10 cellular contexts compared by ENCODE assay signal in the genomic region with DNA sequence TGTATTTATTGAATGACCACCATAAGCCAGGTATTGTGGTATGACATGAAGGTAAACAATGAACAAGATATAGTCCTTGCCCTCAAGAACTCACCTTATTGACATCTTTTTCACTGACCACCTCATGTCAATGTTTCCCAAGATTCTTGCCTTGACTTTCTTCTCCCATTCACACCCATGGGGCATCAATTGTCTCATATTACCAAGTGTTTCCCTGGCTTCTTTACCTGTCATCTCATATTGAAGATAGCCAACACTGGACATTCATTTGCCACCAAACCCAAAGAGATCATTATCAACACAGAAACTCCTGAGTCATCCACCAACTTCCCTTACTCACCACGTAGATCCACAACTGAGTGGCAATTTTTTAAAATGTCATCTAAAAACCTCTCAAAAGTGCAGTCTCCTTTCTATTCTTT. TPM values are rescaled to one million over a fixed set of nuclear protein-coding genes. Genes with fewer than 3 reads are reported as not detected.
DNase-seq lines count a peak whose midpoint lies in the region; ATAC-seq and TF ChIP-seq lines count a peak whose summit lies in the region.
"Had no signal": no experiment of that assay in that cellular context is flagged by ENCODE, and none has a peak within 500 bp of the region (broad histone marks: within the 10 kb centered on the region; RNA-seq: fewer than 3 reads in every experiment).

No MANE protein-coding gene starts in this region.

- H3F3A ChIP-seq in MM.1S (ENCODE audit: insufficient read depth, low read length): peaks cover 8% of the 10 kb centered on the region

- no peaks in the 10 kb centered on the region for H3K9me3 ChIP-seq in MM.1S (replicated peaks; ENCODE audit: insufficient read depth, low read length)
- H3K9me3 ChIP-seq: prostate gland, transverse colon had no signal

- H3K36me3 Mint-ChIP-seq in HFFc6 (ENCODE audit: low read depth): no peaks in the 10 kb centered on the region

- H3K27ac ChIP-seq in MM.1S (ENCODE audit: low read length): peak overlapping the region; percentile 28; the same call in 1 of the 2 replicates
- H3K27ac ChIP-seq in foreskin keratinocyte: no peak overlapping the region
- H3K27ac ChIP-seq: prostate gland, transverse colon had no signal

- H3K4me1 Mint-ChIP-seq in HFFc6 (ENCODE audit: low read depth): peaks cover 21% of the 10 kb centered on the region

- H3K27me3 ChIP-seq in MM.1S (replicated peaks; ENCODE audit: insufficient read depth, low read length) (no peaks in the 10 kb centered on the region), foreskin keratinocyte (no peaks in the 10 kb centered on the region)
- H3K27me3 ChIP-seq: transverse colon had no signal

- TF ChIP-seq CTCF in HFFc6 (IDR thresholded peaks at IDR 0.05) (no peak), MM.1S (IDR thresholded peaks at IDR 0.05; ENCODE audit: low read length) (no peak), foreskin keratinocyte (conservative IDR thresholded peaks at IDR 0.05) (no peak)

- H3K9me2 ChIP-seq in MM.1S (replicated peaks; ENCODE audit: insufficient read depth, low read length): no peaks in the 10 kb centered on the region

- H3K4me2 ChIP-seq in MM.1S (ENCODE audit: low read depth, low read length): peak overlapping the region; percentile 28; the same call in 1 of the 2 replicates

- H3K4me3 ChIP-seq in MM.1S (ENCODE audit: low read length): no peak overlapping the region
- H3K4me3 ChIP-seq: prostate gland, transverse colon had no signal

- H4K20me1 ChIP-seq in MM.1S (ENCODE audit: insufficient read depth, low read length): no peaks in the 10 kb centered on the region

- DNase-seq in HFFc6 (peak; percentile 25), MM.1S (no peak), foreskin keratinocyte (peak in 1 of 2 donors; percentile 13), HPDE6-E6E7 (ENCODE audit: extremely low spot score) (no peak), anterior cingulate cortex (lab: John Stamatoyannopoulos, UW) (no peak), NCI-H1105 treated with DMSO at 0.1 percent for 48 hours (lab: John Stamatoyannopoulos, UW) (no peak)
- DNase-seq: transverse colon had no signal

- no peaks in the 10 kb centered on the region for H3K9me3 Mint-ChIP-seq in HFFc6

- H3K9ac ChIP-seq in MM.1S (ENCODE audit: low read length): no peak overlapping the region

- H3K4me1 ChIP-seq in MM.1S (ENCODE audit: low read length) (peaks cover 17% of the 10 kb centered on the region), foreskin keratinocyte (no peaks in the 10 kb centered on the region)
- H3K4me1 ChIP-seq: prostate gland, transverse colon had no signal

- peak; percentile 67 for ATAC-seq in GM18861 (IDR thresholded peaks at IDR 0.05; ENCODE audit: unreplicated experiment)
- ATAC-seq in foreskin keratinocyte: peak; percentile 54
- no peak for ATAC-seq in esophagus mucosa

- no peaks in the 10 kb centered on the region for H3K36me3 ChIP-seq in MM.1S (replicated peaks; ENCODE audit: insufficient read depth, low read length)
- H3K36me3 ChIP-seq: prostate gland, transverse colon had no signal

- peaks cover 7% of the 10 kb centered on the region for H3K27me3 Mint-ChIP-seq in HFFc6 (ENCODE audit: insufficient read depth)

- H3K27ac Mint-ChIP-seq in HFFc6: peak overlapping the region; percentile 22; the same call in 1 of the 2 replicates

- H3K4me3 Mint-ChIP-seq in HFFc6: no peak overlapping the region

- H2AFZ ChIP-seq in MM.1S (ENCODE audit: low read length): no peak overlapping the region

- H3K79me2 ChIP-seq in MM.1S (ENCODE audit: low read length): no peaks in the 10 kb centered on the region

RNA-seq across cellular contexts. Expression of a gene that starts 2.2 kb away (rescaled TPM):
- 1 to 10 TPM in 1 of 6 experiments, under 1 TPM in 4, not detected in 1; 0.40 to 1.2 (median 0.59) TPM for total RNA-seq in HFFc6 (2021; fragmentation: NEBNext Ultra II Directional; extraction: Animal tissue kit (Norgen Biotek cat#: 25700))
- total RNA-seq in foreskin keratinocyte (0.24 TPM in 1 of 2 replicates, not detected in the other), esophagus mucosa (not detected)
- 0.18 and 0.34 TPM in 2 replicates for polyA plus RNA-seq in foreskin keratinocyte

RNA-seq across cellular contexts. Expression of a gene that starts 15.1 kb away (rescaled TPM):
- total RNA-seq in HFFc6 (2021; fragmentation: NEBNext Ultra II Directional; extraction: Animal tissue kit (Norgen Biotek cat#: 25700)): 10 to 100 TPM; 56.7 to 71.1 (median 66.0) TPM
- 41.6 and 42.5 TPM in 2 replicates for total RNA-seq in foreskin keratinocyte
- 22.6 and 24.8 TPM in 2 replicates for polyA plus RNA-seq in foreskin keratinocyte
- 55.0 TPM for total RNA-seq in esophagus mucosa
